In the genomic region with DNA sequence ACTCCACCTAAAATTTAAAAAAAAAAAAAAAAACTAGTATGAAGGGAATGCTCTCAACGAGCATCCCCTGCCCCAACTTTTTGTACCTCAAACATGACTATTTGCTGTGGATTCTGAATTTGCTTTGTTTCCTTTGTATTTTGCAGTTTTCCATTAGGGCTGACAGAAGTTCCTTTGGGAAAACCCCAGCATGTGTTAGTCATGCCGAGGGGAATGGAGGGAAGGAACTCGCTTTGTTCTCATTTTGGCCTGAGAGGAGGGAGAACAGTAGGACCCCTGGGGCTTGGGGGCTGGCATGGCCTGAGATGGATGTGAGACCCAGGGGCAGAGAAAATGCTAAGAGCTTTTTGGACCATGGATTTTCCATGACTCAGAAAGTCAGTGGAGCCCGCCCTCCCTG, we compare ENCODE assay signal across 1 cellular context.
TF ChIP-seq lines count a peak whose summit lies in the region.

No MANE protein-coding gene starts in this region.

TF ChIP-seq in IMR-90, 13 proteins besides CTCF, POLR2A, EP300 and RAD21:
- TF ChIP-seq CEBPB (IDR thresholded peaks at IDR 0.05; ENCODE audit: low read depth, low read length) (no peak), SMC3 (IDR thresholded peaks at IDR 0.05; ENCODE audit: low read depth, low read length) (no peak), CHD1 (IDR thresholded peaks at IDR 0.05; ENCODE audit: low read depth, low read length) (no peak), RCOR1 (IDR thresholded peaks at IDR 0.05; ENCODE audit: insufficient replicate concordance, low read length) (no peak), BHLHE40 (IDR thresholded peaks at IDR 0.05; ENCODE audit: low read depth, low read length) (no peak), NFE2L2 (IDR thresholded peaks at IDR 0.05; ENCODE audit: low read depth, low read length) (no peak), FOS (IDR thresholded peaks at IDR 0.05; ENCODE audit: low read depth, low read length) (no peak), ELK1 (IDR thresholded peaks at IDR 0.05; ENCODE audit: borderline replicate concordance, low read depth, low read length) (no peak), MAZ (IDR thresholded peaks at IDR 0.05; ENCODE audit: borderline replicate concordance, low read depth, low read length) (no peak), RFX5 (IDR thresholded peaks at IDR 0.05; ENCODE audit: low read depth, low read length) (no peak), MXI1 (IDR thresholded peaks at IDR 0.05; ENCODE audit: borderline replicate concordance, low read depth, low read length) (no peak), MAFK (IDR thresholded peaks at IDR 0.05; ENCODE audit: low read depth, low read length) (no peak)
- TF ChIP-seq, protein P1, sequence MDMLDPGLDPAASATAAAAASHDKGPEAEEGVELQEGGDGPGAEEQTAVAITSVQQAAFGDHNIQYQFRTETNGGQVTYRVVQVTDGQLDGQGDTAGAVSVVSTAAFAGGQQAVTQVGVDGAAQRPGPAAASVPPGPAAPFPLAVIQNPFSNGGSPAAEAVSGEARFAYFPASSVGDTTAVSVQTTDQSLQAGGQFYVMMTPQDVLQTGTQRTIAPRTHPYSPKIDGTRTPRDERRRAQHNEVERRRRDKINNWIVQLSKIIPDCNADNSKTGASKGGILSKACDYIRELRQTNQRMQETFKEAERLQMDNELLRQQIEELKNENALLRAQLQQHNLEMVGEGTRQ (IDR thresholded peaks at IDR 0.05; ENCODE audit: low read depth, low read length): no peak
TF ChIP-seq in IMR-90: peak in this region for 0.
